In genomic region chr20:46631212-46631869, GRCh38 we compare ENCODE assay signal across 13 cellular contexts. TPM values are rescaled to one million over a fixed set of nuclear protein-coding genes. Genes with fewer than 3 reads are reported as not detected.
DNase-seq lines count a peak whose midpoint lies in the region; ATAC-seq and TF ChIP-seq lines count a peak whose summit lies in the region.
"Had no signal": no experiment of that assay in that cellular context is flagged by ENCODE, and none has a peak within 500 bp of the region (broad histone marks: within the 10 kb centered on the region; RNA-seq: fewer than 3 reads in every experiment).

No MANE protein-coding gene starts in this region.

- no peak overlapping the region for H3K4me3 ChIP-seq in NB4 (ENCODE audit: low read depth, low read length)
- no peak overlapping the region for H3K4me3 ChIP-seq in body of pancreas
- H3K4me3 ChIP-seq in lower leg skin (ENCODE audit: low read depth, poor library complexity, severe bottlenecking), result no peak overlapping the region
- H3K4me3 ChIP-seq: tibial artery had no signal

- no peaks in the 10 kb centered on the region for H3K4me1 ChIP-seq in body of pancreas
- H3K4me1 ChIP-seq: tibial artery had no signal

- intact Hi-C loops in CD14-positive monocyte (cut with micrococcal nuclease) (loop anchor here in 1 of 2 donors (5.0 kb wide), 1 partner anchor 84 kb away; no protein-coding TSS in a partner anchor), body of pancreas (cut with DNase I) (no loop called here), lower leg skin (cut with DNase I; ENCODE audit: low total_unique reads) (no loop called here)

- no peak for TF ChIP-seq CTCF in CD14-positive monocyte (IDR thresholded peaks at IDR 0.05)
- TF ChIP-seq CTCF in NB4 (IDR thresholded peaks at IDR 0.05; ENCODE audit: low read depth, low read length), result no peak
- TF ChIP-seq CTCF in body of pancreas (IDR thresholded peaks at IDR 0.05), result no peak
- no peak for TF ChIP-seq CTCF in lower leg skin (IDR thresholded peaks at IDR 0.05)

- peaks cover 3 to 17% (median 12%) of the 10 kb centered on the region in 7 donors for H3K9me3 Mint-ChIP-seq in CD14-positive monocyte
- H3K9me3 Mint-ChIP-seq: activated naive CD4-positive, alpha-beta T cell treated with anti-CD3 and anti-CD28 coated beads, Interleukin-2, amount 10 ng/mL, durations not matched to agents 7 days and 5 days had no signal

- TF ChIP-seq POLR2A in NB4 (IDR thresholded peaks at IDR 0.05; ENCODE audit: extremely low read depth, insufficient read length) (peak; percentile 22), body of pancreas (IDR thresholded peaks at IDR 0.05) (no peak), lower leg skin (IDR thresholded peaks at IDR 0.05) (no peak)

- no peaks in the 10 kb centered on the region for H3K36me3 ChIP-seq in body of pancreas (replicated peaks in 1 of 2; ENCODE audit: insufficient read depth in 1 of 2, low read depth in 2 of 2)
- H3K36me3 ChIP-seq: tibial artery had no signal

- no peaks in the 10 kb centered on the region for H3K27me3 ChIP-seq in body of pancreas
- H3K27me3 ChIP-seq: tibial artery had no signal

- 46 to 71% methylated on average over 6 to 8 of the region's 8 CpGs for WGBS in body of pancreas, 2 donors
- WGBS in lower leg skin, 2 donors, result 67 to 70% methylated on average over 8 of the region's 8 CpGs

- H3K4me3 Mint-ChIP-seq in CD14-positive monocyte (peak overlapping the region in 1 of 2 donors; percentile 59), T-helper 17 cell (no peak overlapping the region)
- H3K4me3 Mint-ChIP-seq: activated naive CD4-positive, alpha-beta T cell treated with anti-CD3 and anti-CD28 coated beads, Interleukin-2, amount 10 ng/mL, durations not matched to agents 7 days and 5 days; IgD-negative memory B cell had no signal

- H3K27ac Mint-ChIP-seq in CD14-positive monocyte, result peak overlapping the region; percentile 54 to 88 (median 80)
- no peak overlapping the region for H3K27ac Mint-ChIP-seq in T-helper 17 cell
- H3K27ac Mint-ChIP-seq: activated naive CD4-positive, alpha-beta T cell treated with anti-CD3 and anti-CD28 coated beads, Interleukin-2, amount 10 ng/mL, durations not matched to agents 7 days and 5 days; IgD-negative memory B cell had no signal

- peak overlapping the region in 1 of 4 donors; percentile 63 for H3K27ac ChIP-seq in body of pancreas
- H3K27ac ChIP-seq: tibial artery, VCaP had no signal

- DNase-seq in CD14-positive monocyte (ENCODE audit: low spot score) (peak; percentile 90), NB4 (ENCODE audit: low read depth) (peak; percentile 97), body of pancreas (peak in 2 of 4 donors; percentile 13 to 61), lower leg skin (ENCODE audit: low spot score in 2 of 2) (peak; percentile 17 to 59), NCI-H446 (lab: John Stamatoyannopoulos, UW) (no peak), T-helper 17 cell (no peak)
- DNase-seq: activated naive CD4-positive, alpha-beta T cell treated with anti-CD3 and anti-CD28 coated beads, Interleukin-2, amount 10 ng/mL, durations not matched to agents 7 days and 5 days; NCI-H526 treated with DMSO at 0.1 percent for 48 hours; tibial artery had no signal

- H3K9me3 ChIP-seq in body of pancreas (no peaks in the 10 kb centered on the region), T-helper 17 cell (ENCODE audit: control insufficient read depth, low read length, poor library complexity, severe bottlenecking) (no peaks in the 10 kb centered on the region)

- peak; percentile 71 for ATAC-seq in body of pancreas
- no peak for ATAC-seq in GM19023 (IDR thresholded peaks at IDR 0.05; ENCODE audit: unreplicated experiment)
- no peak for ATAC-seq in T-helper 17 cell
- no peak for ATAC-seq in HG03354 (IDR thresholded peaks at IDR 0.05; ENCODE audit: poor library complexity, severe bottlenecking, unreplicated experiment)

- H3K4me1 Mint-ChIP-seq in CD14-positive monocyte, result peaks cover 25% of the 10 kb centered on the region
- no peaks in the 10 kb centered on the region for H3K4me1 Mint-ChIP-seq in T-helper 17 cell
- H3K4me1 Mint-ChIP-seq: IgD-negative memory B cell had no signal

- H3K36me3 Mint-ChIP-seq in CD14-positive monocyte, result no peaks in the 10 kb centered on the region
- H3K36me3 Mint-ChIP-seq in T-helper 17 cell (ENCODE audit: low read depth), result peaks cover 5% of the 10 kb centered on the region
- H3K36me3 Mint-ChIP-seq: activated naive CD4-positive, alpha-beta T cell treated with anti-CD3 and anti-CD28 coated beads, Interleukin-2, amount 10 ng/mL, durations not matched to agents 7 days and 5 days; IgD-negative memory B cell had no signal

- H3K27me3 Mint-ChIP-seq in CD14-positive monocyte (ENCODE audit: low read depth in 3 of 3), result peaks cover 5 to 11% (median 11%) of the 10 kb centered on the region in 3 donors
- H3K27me3 Mint-ChIP-seq in T-helper 17 cell, result peaks cover 39% of the 10 kb centered on the region

RNA-seq across cellular contexts. Expression of gene SLC13A3, which starts 19.9 kb away (rescaled TPM):
- not detected for polyA plus RNA-seq in CD14-positive monocyte
- total RNA-seq in body of pancreas (1 to 10 TPM; 3.4 to 6.3 TPM), lower leg skin (1 to 10 TPM; 1.4 to 3.3 (median 1.8) TPM), T-helper 17 cell (under 1 TPM in 1 of 2 donors, not detected in 1; 0.10 TPM)
- polyA plus RNA-seq: IgD-negative memory B cell had no signal

RNA-seq across cellular contexts. Expression of gene TP53RK, which starts 57.9 kb away (rescaled TPM):
- polyA plus RNA-seq in CD14-positive monocyte, result 10 to 100 TPM in 1 of 2 donors, 1 to 10 TPM in 1; 9.5 to 10.9 TPM
- 10 to 100 TPM in 1 of 2 donors, 1 to 10 TPM in 1; 6.6 to 11.7 TPM for total RNA-seq in body of pancreas
- 10 to 100 TPM; 19.5 to 28.6 (median 24.0) TPM for total RNA-seq in lower leg skin
- 1 to 10 TPM; 4.6 to 6.8 TPM for total RNA-seq in T-helper 17 cell

Comparison
In these comparisons a context has a peak if more than half of its experiments do, and no peak if none do; other contexts are left out.
1. DNase-seq: peak in CD14-positive monocyte (single experiment), NB4 (single experiment) and lower leg skin (2 of 2); none in NCI-H446 (0 of 2) and T-helper 17 cell (0 of 3).